1 cellular context compared by ENCODE assay signal in genomic region chr11:62419560-62420342, GRCh38.
TF ChIP-seq lines count a peak whose summit lies in the region.

No MANE protein-coding gene starts in this region.

TF ChIP-seq in HEK293, 187 proteins besides CTCF, POLR2A, EP300 and RAD21 (continued from another document):
- TF ChIP-seq PRDM4 (tag by site-specific recombination; IDR thresholded peaks at IDR 0.05) (peak; percentile 47; the same call in 1 of the 2 replicates), KLF1 (tag by site-specific recombination; IDR thresholded peaks at IDR 0.05) (no peak), GLIS1 (tag by site-specific recombination; IDR thresholded peaks at IDR 0.05) (peak; percentile 38; the same call in 1 of the 2 replicates), ZNF18 (tag by site-specific recombination; IDR thresholded peaks at IDR 0.05) (no peak), SCRT1 (tag by site-specific recombination; IDR thresholded peaks at IDR 0.05; ENCODE audit: borderline replicate concordance) (0 out of 2 replicates have a peak, but pooled peaks have one; percentile 11), ZBTB17 (tag by site-specific recombination; IDR thresholded peaks at IDR 0.05) (0 out of 2 replicates have a peak, but pooled peaks have one; percentile 20), OSR2 (tag by site-specific recombination; IDR thresholded peaks at IDR 0.05) (peak; percentile 94), ZBTB20 (tag by site-specific recombination; IDR thresholded peaks at IDR 0.05) (peak; percentile 58; the same call in 1 of the 2 replicates), ZXDB (tag by site-specific recombination; IDR thresholded peaks at IDR 0.05) (peak; percentile 62), ZNF157 (tag by site-specific recombination; IDR thresholded peaks at IDR 0.05) (no peak), ZNF843 (tag by site-specific recombination; IDR thresholded peaks at IDR 0.05) (peak; percentile 74; the same call in 1 of the 2 replicates), BCL11A (tag by site-specific recombination; IDR thresholded peaks at IDR 0.05; ENCODE audit: low read depth) (no peak), GLI2 (tag by site-specific recombination; IDR thresholded peaks at IDR 0.05; ENCODE audit: borderline replicate concordance, low read depth) (no peak), ZNF792 (tag by site-specific recombination; IDR thresholded peaks at IDR 0.05) (no peak), PRDM10 (tag by site-specific recombination; IDR thresholded peaks at IDR 0.05) (peak; percentile 89), ZNF747 (tag by site-specific recombination; IDR thresholded peaks at IDR 0.05) (no peak), ZNF664 (tag by site-specific recombination; IDR thresholded peaks at IDR 0.05) (no peak), ZNF629 (tag by site-specific recombination; IDR thresholded peaks at IDR 0.05) (peak; percentile 78), ZNF394 (tag by site-specific recombination; IDR thresholded peaks at IDR 0.05; ENCODE audit: borderline replicate concordance) (no peak), FEZF1 (tag by site-specific recombination; IDR thresholded peaks at IDR 0.05) (peak; percentile 20; the same call in 1 of the 2 replicates), KLF8 (tag by site-specific recombination; IDR thresholded peaks at IDR 0.05) (0 out of 2 replicates have a peak, but pooled peaks have one; percentile 38), SCRT2 (tag by site-specific recombination; IDR thresholded peaks at IDR 0.05) (0 out of 2 replicates have a peak, but pooled peaks have one; percentile 31), PATZ1 (tag by site-specific recombination; IDR thresholded peaks at IDR 0.05) (0 out of 2 replicates have a peak, but pooled peaks have one; percentile 9), ZNF366 (tag by site-specific recombination; conservative IDR thresholded peaks at IDR 0.05) (peak; percentile 70), PRDM6 (tag by site-specific recombination; IDR thresholded peaks at IDR 0.05) (peak; percentile 98), ZNF560 (tag by site-specific recombination; IDR thresholded peaks at IDR 0.05; ENCODE audit: borderline replicate concordance) (no peak), ZFHX2 (tag by site-specific recombination; conservative IDR thresholded peaks at IDR 0.05) (0 out of 2 replicates have a peak, but pooled peaks have one; percentile 35), MZF1 (tag by site-specific recombination; IDR thresholded peaks at IDR 0.05; ENCODE audit: borderline replicate concordance) (peak; percentile 73; the same call in 1 of the 2 replicates), ZEB2 (tag by site-specific recombination; IDR thresholded peaks at IDR 0.05) (peak; percentile 30; the same call in 1 of the 2 replicates)
- TF ChIP-seq, protein P1, sequence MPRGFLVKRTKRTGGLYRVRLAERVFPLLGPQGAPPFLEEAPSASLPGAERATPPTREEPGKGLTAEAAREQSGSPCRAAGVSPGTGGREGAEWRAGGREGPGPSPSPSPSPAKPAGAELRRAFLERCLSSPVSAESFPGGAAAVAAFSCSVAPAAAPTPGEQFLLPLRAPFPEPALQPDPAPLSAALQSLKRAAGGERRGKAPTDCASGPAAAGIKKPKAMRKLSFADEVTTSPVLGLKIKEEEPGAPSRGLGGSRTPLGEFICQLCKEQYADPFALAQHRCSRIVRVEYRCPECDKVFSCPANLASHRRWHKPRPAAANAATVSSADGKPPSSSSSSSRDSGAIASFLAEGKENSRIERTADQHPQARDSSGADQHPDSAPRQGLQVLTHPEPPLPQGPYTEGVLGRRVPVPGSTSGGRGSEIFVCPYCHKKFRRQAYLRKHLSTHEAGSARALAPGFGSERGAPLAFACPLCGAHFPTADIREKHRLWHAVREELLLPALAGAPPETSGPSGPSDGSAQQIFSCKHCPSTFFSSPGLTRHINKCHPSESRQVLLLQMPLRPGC (tag by site-specific recombination; IDR thresholded peaks at IDR 0.05), result 0 out of 2 replicates have a peak, but pooled peaks have one; percentile 37
- TF ChIP-seq, protein P2, sequence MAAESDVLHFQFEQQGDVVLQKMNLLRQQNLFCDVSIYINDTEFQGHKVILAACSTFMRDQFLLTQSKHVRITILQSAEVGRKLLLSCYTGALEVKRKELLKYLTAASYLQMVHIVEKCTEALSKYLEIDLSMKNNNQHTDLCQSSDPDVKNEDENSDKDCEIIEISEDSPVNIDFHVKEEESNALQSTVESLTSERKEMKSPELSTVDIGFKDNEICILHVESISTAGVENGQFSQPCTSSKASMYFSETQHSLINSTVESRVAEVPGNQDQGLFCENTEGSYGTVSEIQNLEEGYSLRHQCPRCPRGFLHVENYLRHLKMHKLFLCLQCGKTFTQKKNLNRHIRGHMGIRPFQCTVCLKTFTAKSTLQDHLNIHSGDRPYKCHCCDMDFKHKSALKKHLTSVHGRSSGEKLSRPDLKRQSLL (tag by site-specific recombination; IDR thresholded peaks at IDR 0.05), result no peak
- TF ChIP-seq, protein P3, sequence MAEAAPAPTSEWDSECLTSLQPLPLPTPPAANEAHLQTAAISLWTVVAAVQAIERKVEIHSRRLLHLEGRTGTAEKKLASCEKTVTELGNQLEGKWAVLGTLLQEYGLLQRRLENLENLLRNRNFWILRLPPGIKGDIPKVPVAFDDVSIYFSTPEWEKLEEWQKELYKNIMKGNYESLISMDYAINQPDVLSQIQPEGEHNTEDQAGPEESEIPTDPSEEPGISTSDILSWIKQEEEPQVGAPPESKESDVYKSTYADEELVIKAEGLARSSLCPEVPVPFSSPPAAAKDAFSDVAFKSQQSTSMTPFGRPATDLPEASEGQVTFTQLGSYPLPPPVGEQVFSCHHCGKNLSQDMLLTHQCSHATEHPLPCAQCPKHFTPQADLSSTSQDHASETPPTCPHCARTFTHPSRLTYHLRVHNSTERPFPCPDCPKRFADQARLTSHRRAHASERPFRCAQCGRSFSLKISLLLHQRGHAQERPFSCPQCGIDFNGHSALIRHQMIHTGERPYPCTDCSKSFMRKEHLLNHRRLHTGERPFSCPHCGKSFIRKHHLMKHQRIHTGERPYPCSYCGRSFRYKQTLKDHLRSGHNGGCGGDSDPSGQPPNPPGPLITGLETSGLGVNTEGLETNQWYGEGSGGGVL (tag by site-specific recombination; IDR thresholded peaks at IDR 0.05), result peak; percentile 78
- TF ChIP-seq, protein P4, sequence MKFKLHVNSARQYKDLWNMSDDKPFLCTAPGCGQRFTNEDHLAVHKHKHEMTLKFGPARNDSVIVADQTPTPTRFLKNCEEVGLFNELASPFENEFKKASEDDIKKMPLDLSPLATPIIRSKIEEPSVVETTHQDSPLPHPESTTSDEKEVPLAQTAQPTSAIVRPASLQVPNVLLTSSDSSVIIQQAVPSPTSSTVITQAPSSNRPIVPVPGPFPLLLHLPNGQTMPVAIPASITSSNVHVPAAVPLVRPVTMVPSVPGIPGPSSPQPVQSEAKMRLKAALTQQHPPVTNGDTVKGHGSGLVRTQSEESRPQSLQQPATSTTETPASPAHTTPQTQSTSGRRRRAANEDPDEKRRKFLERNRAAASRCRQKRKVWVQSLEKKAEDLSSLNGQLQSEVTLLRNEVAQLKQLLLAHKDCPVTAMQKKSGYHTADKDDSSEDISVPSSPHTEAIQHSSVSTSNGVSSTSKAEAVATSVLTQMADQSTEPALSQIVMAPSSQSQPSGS (tag by site-specific recombination; IDR thresholded peaks at IDR 0.05; ENCODE audit: low read depth), result peak; percentile 81
TF ChIP-seq in HEK293: peak in this region for 27.
